7 cellular contexts compared by ENCODE assay signal in the genomic region with DNA sequence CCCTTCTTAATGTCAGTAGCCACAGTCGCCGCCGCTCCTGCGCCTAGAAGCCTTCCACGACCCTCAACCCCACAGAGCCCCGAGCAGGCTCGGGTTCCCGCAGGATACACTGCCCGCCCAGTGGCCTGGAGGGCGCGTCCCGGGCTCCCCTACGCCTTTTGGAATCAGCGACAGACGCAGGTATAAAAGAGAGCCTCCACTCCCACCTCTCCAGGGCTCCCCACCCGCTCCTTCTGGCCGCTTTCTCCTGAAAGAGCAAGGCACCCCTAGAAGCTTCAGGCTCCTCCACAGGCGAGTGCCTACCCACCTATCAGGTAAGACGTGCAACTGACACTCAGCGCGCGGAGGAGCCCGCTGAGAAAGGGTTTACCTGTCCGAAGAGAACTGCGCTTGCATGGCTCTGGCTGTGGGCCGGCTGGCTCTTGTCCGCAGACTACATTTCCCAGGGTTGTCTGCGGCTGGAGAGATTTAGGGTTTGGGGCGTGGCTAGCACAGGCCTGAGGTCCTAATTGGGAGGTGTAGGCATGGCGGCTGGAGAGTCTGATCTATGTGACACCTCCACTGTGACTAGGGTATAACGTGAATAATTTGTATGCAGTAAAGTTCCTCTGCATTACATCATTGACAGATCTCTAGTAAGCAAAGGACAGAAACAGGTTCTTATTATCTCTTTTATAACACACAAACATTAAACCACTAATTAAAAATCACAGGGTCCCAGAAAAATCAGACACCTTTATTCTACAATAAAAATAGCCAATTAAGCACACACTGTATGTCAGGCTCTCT. TPM values are rescaled to one million over a fixed set of nuclear protein-coding genes. Genes with fewer than 3 reads are reported as not detected.
DNase-seq lines count a peak whose midpoint lies in the region; ATAC-seq and TF ChIP-seq lines count a peak whose summit lies in the region.

No MANE protein-coding gene starts in this region.

- H3K27me3 ChIP-seq in smooth muscle cell (ENCODE audit: low read depth), result no peaks in the 10 kb centered on the region

- no peaks in the 10 kb centered on the region for H3K79me2 ChIP-seq in smooth muscle cell (ENCODE audit: low read depth)

- peak; percentile 92 for ATAC-seq in GM19395 (IDR thresholded peaks at IDR 0.05; ENCODE audit: unreplicated experiment)

- H3K4me1 ChIP-seq in smooth muscle cell (ENCODE audit: low read depth), result peaks cover 6% of the 10 kb centered on the region

- DNase-seq in NCI-H1105 treated with DMSO at 0.1 percent for 48 hours (lab: John Stamatoyannopoulos, UW) (peak; percentile 89), cerebellum (ENCODE audit: low spot score) (peak; percentile 89), iris pigment epithelial cell (ENCODE audit: low read depth) (peak; percentile 70), smooth muscle cell (lab: John Stamatoyannopoulos, UW; ENCODE audit: unreplicated experiment) (peak; percentile 13), NCI-H1694 (lab: John Stamatoyannopoulos, UW) (no peak)
- peak; percentile 59 for DNase-seq in activated CD4-positive, alpha-beta T cell treated with anti-CD3 and anti-CD28 coated beads for 1 hour

- H3K9ac ChIP-seq in smooth muscle cell (ENCODE audit: low read depth), result peak overlapping the region; percentile 83

- no peak for TF ChIP-seq CTCF in smooth muscle cell (IDR thresholded peaks at IDR 0.05; ENCODE audit: borderline replicate concordance, insufficient read depth, poor library complexity, severe bottlenecking)

- peak overlapping the region; percentile 98 for H3K4me2 ChIP-seq in smooth muscle cell

- no peaks in the 10 kb centered on the region for H3K36me3 ChIP-seq in smooth muscle cell (ENCODE audit: low read depth)

- peak overlapping the region; percentile 100 for H2AFZ ChIP-seq in smooth muscle cell (ENCODE audit: low read depth)

- no peaks in the 10 kb centered on the region for H3K9me3 ChIP-seq in smooth muscle cell (replicated peaks; ENCODE audit: low read depth)

- no peaks in the 10 kb centered on the region for H4K20me1 ChIP-seq in smooth muscle cell (ENCODE audit: low read depth)

- H3K27ac ChIP-seq in smooth muscle cell (ENCODE audit: low read depth), result peak overlapping the region; percentile 47

- WGBS in smooth muscle cell (ENCODE audit: low lambda C conversion rate), result 1% methylated on average over 31 of the region's 31 CpGs

- H3F3A ChIP-seq in smooth muscle cell (ENCODE audit: low read depth), result no peaks in the 10 kb centered on the region

- peak overlapping the region; percentile 98 for H3K4me3 ChIP-seq in smooth muscle cell

RNA-seq across cellular contexts. Expression of gene ZNF391, which starts 13.5 kb away (rescaled TPM):
- 6.6 TPM for total RNA-seq in cerebellum
- total RNA-seq in smooth muscle cell, result 6.4 and 11.8 TPM in 2 replicates
- 5.4 and 8.2 TPM in 2 replicates for polyA plus RNA-seq in smooth muscle cell
